8 cellular contexts compared by ENCODE assay signal in the genomic region with DNA sequence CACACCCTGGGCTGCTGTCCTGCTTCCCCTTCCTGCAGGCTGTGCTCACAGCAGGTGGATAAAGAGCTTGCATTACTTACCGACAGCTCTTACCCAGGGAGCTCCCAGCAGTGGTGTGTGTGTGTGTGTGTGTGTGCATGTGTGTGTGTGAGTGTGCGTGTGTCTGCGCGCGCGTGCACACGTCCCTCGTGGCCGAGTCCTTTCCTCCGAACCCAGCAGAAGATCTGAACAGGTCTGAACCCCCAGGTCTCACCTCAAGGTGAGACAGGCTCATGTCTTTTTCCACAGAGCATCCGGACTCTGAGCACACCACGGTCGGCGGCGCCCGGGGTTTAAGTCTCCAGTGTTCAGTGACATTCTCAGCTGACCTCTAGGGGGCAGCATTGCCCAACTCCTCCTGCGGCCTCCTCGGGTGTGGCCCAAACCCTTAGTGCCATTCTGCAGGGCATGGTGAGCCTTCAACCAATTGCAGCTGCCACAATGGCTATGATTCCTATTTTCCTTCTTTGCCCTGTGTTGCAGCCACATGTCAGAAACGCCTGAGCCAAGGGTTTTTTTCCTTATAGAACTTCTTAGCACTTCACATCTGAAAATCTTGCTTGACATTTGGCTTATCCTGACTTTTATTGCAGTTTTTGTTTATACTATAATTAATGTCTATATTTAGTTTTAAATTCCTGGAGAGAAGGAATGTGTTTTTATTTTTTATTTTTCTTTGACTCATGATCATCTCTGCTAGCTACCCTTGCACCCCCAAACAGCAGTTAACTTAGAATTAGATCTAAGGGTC.
DNase-seq lines count a peak whose midpoint lies in the region; ATAC-seq and TF ChIP-seq lines count a peak whose summit lies in the region.

No MANE protein-coding gene starts in this region.

- DNase-seq in NCI-H526 treated with DMSO at 0.1 percent for 48 hours (lab: John Stamatoyannopoulos, UW), result peak; percentile 62
- peak; percentile 83 for DNase-seq in activated CD8-positive, alpha-beta T cell treated with anti-CD3 and anti-CD28 coated beads for 36 hours
- peak; percentile 46 for DNase-seq in effector CD8-positive, alpha-beta T cell (lab: John Stamatoyannopoulos, UW)
- DNase-seq in memory B cell (ENCODE audit: low spot score in 2 of 2), result peak; percentile 60 to 70
- peak; percentile 60 to 64 for DNase-seq in stimulated activated CD8-positive, alpha-beta memory T cell treated with anti-CD3 and anti-CD28 coated beads, Interleukin-15, amount 100 ng/mL, for 48 hours (ENCODE audit: low read depth in 2 of 2)

- CTCF ChIA-PET in activated CD8-positive, alpha-beta T cell treated with anti-CD3 and anti-CD28 coated beads for 36 hours (lab: Charles Lee), result interaction anchor here (0.8 to 2.0 kb wide), 15 partner anchors 8 to 234 kb away, joined by 3 to 6 read pairs (median 4); no protein-coding TSS in a partner anchor

- H3K36me3 Mint-ChIP-seq in activated CD8-positive, alpha-beta T cell treated with anti-CD3 and anti-CD28 coated beads for 36 hours (ENCODE audit: low read depth), result no peaks in the 10 kb centered on the region
- no peaks in the 10 kb centered on the region for H3K36me3 Mint-ChIP-seq in memory B cell

- peaks cover 22% of the 10 kb centered on the region for H3K27me3 Mint-ChIP-seq in activated CD8-positive, alpha-beta T cell treated with anti-CD3 and anti-CD28 coated beads for 36 hours
- peaks cover 18% of the 10 kb centered on the region for H3K27me3 Mint-ChIP-seq in memory B cell

- peak; percentile 80 for ATAC-seq in GM19324 (IDR thresholded peaks at IDR 0.05; ENCODE audit: low FRiP score, unreplicated experiment)
- peak; percentile 85 for ATAC-seq in HG03378 (IDR thresholded peaks at IDR 0.05; ENCODE audit: unreplicated experiment)
- ATAC-seq in activated CD8-positive, alpha-beta T cell treated with anti-CD3 and anti-CD28 coated beads for 36 hours, result peak; percentile 95
- ATAC-seq in memory B cell (ENCODE audit: low read depth), result peak; percentile 83

- H3K4me1 Mint-ChIP-seq in activated CD8-positive, alpha-beta T cell treated with anti-CD3 and anti-CD28 coated beads for 36 hours (ENCODE audit: low read depth), result peaks cover 4% of the 10 kb centered on the region
- H3K4me1 Mint-ChIP-seq in memory B cell, result peaks cover 8% of the 10 kb centered on the region

- no peak overlapping the region for H3K27ac ChIP-seq in C4-2B

- peak; percentile 96 for TF ChIP-seq CTCF in C4-2B (conservative IDR thresholded peaks at IDR 0.05)
- TF ChIP-seq CTCF in activated CD8-positive, alpha-beta T cell treated with anti-CD3 and anti-CD28 coated beads for 36 hours (IDR thresholded peaks at IDR 0.05), result peak; percentile 87

- intact Hi-C loops in activated CD8-positive, alpha-beta T cell treated with anti-CD3 and anti-CD28 coated beads for 36 hours (cut with micrococcal nuclease), result no loop called here

- peak overlapping the region; percentile 31 for H3K4me3 Mint-ChIP-seq in activated CD8-positive, alpha-beta T cell treated with anti-CD3 and anti-CD28 coated beads for 36 hours
- H3K4me3 Mint-ChIP-seq in memory B cell, result peak overlapping the region; percentile 60

- no peak overlapping the region for H3K27ac Mint-ChIP-seq in activated CD8-positive, alpha-beta T cell treated with anti-CD3 and anti-CD28 coated beads for 36 hours
- H3K27ac Mint-ChIP-seq in memory B cell, result no peak overlapping the region

- no peaks in the 10 kb centered on the region for H3K9me3 Mint-ChIP-seq in activated CD8-positive, alpha-beta T cell treated with anti-CD3 and anti-CD28 coated beads for 36 hours
- no peaks in the 10 kb centered on the region for H3K9me3 Mint-ChIP-seq in memory B cell

- POLR2A ChIA-PET in activated CD8-positive, alpha-beta T cell treated with anti-CD3 and anti-CD28 coated beads for 36 hours (lab: Charles Lee), result no interaction called here
